12 cellular contexts compared by ENCODE assay signal in the genomic region with DNA sequence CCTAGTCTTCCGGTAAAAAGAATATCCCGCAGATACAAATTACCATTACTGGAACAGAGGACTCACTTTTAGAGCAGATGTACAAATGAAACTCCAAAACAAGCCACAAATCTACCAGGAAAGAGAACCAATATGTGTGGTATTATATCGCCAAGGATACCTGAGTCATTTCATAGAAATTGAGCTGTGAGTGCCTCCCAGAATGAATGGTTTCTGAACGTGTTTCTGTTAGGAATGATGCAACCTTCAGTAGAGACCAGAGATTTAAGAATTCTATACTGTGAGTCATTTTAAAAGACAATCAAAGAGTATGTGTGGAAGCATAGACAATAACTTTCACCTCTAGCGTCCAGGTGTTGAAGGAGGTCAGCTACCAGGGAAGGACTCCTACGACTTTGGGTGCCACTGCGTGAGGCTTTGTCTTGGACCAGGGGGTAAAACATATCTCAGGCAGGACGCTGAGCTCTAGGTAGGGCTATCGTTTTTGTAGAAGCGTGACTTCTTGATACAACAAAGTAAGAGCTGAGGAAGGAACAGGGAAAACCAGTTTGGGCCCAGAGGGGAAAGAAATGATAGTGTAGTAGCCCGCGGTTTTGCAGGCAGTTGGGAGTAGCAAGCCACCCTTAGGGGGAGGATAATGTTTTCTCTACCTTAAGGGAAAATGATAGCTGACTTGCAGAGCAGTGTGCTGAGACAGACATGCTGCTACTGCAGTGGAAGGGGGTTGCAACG.
DNase-seq lines count a peak whose midpoint lies in the region; ATAC-seq and TF ChIP-seq lines count a peak whose summit lies in the region.
"Had no signal": no experiment of that assay in that cellular context is flagged by ENCODE, and none has a peak within 500 bp of the region (broad histone marks: within the 10 kb centered on the region; RNA-seq: fewer than 3 reads in every experiment).

No MANE protein-coding gene starts in this region.

- DNase-seq in GM23338 (ENCODE audit: low spot score) = peak; percentile 12
- peak; percentile 95 for DNase-seq in epithelial cell of esophagus (ENCODE audit: low read depth)
- DNase-seq in stimulated activated effector memory CD8-positive, alpha-beta T cell treated with anti-CD3 and anti-CD28 coated beads, Interleukin-12 subunit alpha, Interleukin-12 subunit beta, amount 100 ng/mL, for 72 hours (ENCODE audit: low spot score in 2 of 2) = no peak
- no peak for DNase-seq in activated gamma-delta T cell treated with Interleukin-2 at 50 U/mL for 16 hours
- no peak for DNase-seq in amygdala (lab: John Stamatoyannopoulos, UW)
- no peak for DNase-seq in DMS53 treated with DMSO at 0.1 percent for 48 hours (lab: John Stamatoyannopoulos, UW; ENCODE audit: unreplicated experiment)
- DNase-seq: activated naive CD8-positive, alpha-beta T cell treated with anti-CD3 and anti-CD28 coated beads, Interleukin-2, amount 10 ng/mL, durations not matched to agents 7 days and 5 days; GF-D8; midbrain; NCI-H2227 treated with DMSO at 0.1 percent for 48 hours; small intestine had no signal

- no peaks in the 10 kb centered on the region for H3F3A ChIP-seq in GM23338 (replicated peaks; ENCODE audit: low read depth)

- H3K79me2 ChIP-seq in GM23338 (replicated peaks; ENCODE audit: insufficient read depth) = no peaks in the 10 kb centered on the region

- peak overlapping the region; percentile 15; the same call in 1 of the 2 replicates for H2AFZ ChIP-seq in GM23338

- H3K27ac ChIP-seq in GM23338 (ENCODE audit: low read depth) = no peak overlapping the region

- no peak overlapping the region for H3K4me3 ChIP-seq in GM23338
- H3K4me3 ChIP-seq in epithelial cell of esophagus (ENCODE audit: low read length) = peak overlapping the region; percentile 16

- no peak; the same call in 1 of the 2 replicates for TF ChIP-seq RAD21 in Ishikawa (IDR thresholded peaks at IDR 0.05; ENCODE audit: low read depth)

- no peaks in the 10 kb centered on the region for H3K36me3 ChIP-seq in GM23338 (ENCODE audit: insufficient read depth)

- no peaks in the 10 kb centered on the region for H3K27me3 ChIP-seq in GM23338 (ENCODE audit: insufficient read depth)

- TF ChIP-seq EP300 in Ishikawa (IDR thresholded peaks at IDR 0.05; ENCODE audit: borderline replicate concordance) = no peak

- H3K4me3 Mint-ChIP-seq in GM23338 = no peak overlapping the region
- H3K4me3 Mint-ChIP-seq in stimulated activated effector memory CD8-positive, alpha-beta T cell treated with anti-CD3 and anti-CD28 coated beads, Interleukin-12 subunit alpha, Interleukin-12 subunit beta, amount 100 ng/mL, for 72 hours = no peak overlapping the region
- H3K4me3 Mint-ChIP-seq: activated naive CD8-positive, alpha-beta T cell treated with anti-CD3 and anti-CD28 coated beads, Interleukin-2, amount 10 ng/mL, durations not matched to agents 7 days and 5 days had no signal

- no peaks in the 10 kb centered on the region for H3K9me3 Mint-ChIP-seq in GM23338
- H3K9me3 Mint-ChIP-seq in stimulated activated effector memory CD8-positive, alpha-beta T cell treated with anti-CD3 and anti-CD28 coated beads, Interleukin-12 subunit alpha, Interleukin-12 subunit beta, amount 100 ng/mL, for 72 hours = no peaks in the 10 kb centered on the region

- H3K27me3 Mint-ChIP-seq in GM23338 (ENCODE audit: insufficient read depth, low read depth, poor library complexity) = no peaks in the 10 kb centered on the region
- H3K27me3 Mint-ChIP-seq: activated naive CD8-positive, alpha-beta T cell treated with anti-CD3 and anti-CD28 coated beads, Interleukin-2, amount 10 ng/mL, durations not matched to agents 7 days and 5 days had no signal

- ATAC-seq in GM23338 = no peak; the same call in 1 of the 3 replicates
- peak; percentile 88 for ATAC-seq in stimulated activated effector memory CD8-positive, alpha-beta T cell treated with anti-CD3 and anti-CD28 coated beads, Interleukin-12 subunit alpha, Interleukin-12 subunit beta, amount 100 ng/mL, for 72 hours

- H3K4me1 ChIP-seq in GM23338 (ENCODE audit: insufficient read depth) = no peaks in the 10 kb centered on the region

- no peak overlapping the region for H3K27ac Mint-ChIP-seq in GM23338
- H3K27ac Mint-ChIP-seq in stimulated activated effector memory CD8-positive, alpha-beta T cell treated with anti-CD3 and anti-CD28 coated beads, Interleukin-12 subunit alpha, Interleukin-12 subunit beta, amount 100 ng/mL, for 72 hours = no peak overlapping the region
- H3K27ac Mint-ChIP-seq: activated naive CD8-positive, alpha-beta T cell treated with anti-CD3 and anti-CD28 coated beads, Interleukin-2, amount 10 ng/mL, durations not matched to agents 7 days and 5 days had no signal

- H3K4me2 ChIP-seq in GM23338 = no peak overlapping the region

- TF ChIP-seq CTCF in GM23338 (conservative IDR thresholded peaks at IDR 0.05; ENCODE audit: low read depth in 2 of 2) (no peak), epithelial cell of esophagus (IDR thresholded peaks at IDR 0.05; ENCODE audit: insufficient read depth, low read depth, low read length, missing control alignments) (no peak)

- H3K36me3 Mint-ChIP-seq in GM23338 (ENCODE audit: low read depth) = no peaks in the 10 kb centered on the region
- H3K36me3 Mint-ChIP-seq in stimulated activated effector memory CD8-positive, alpha-beta T cell treated with anti-CD3 and anti-CD28 coated beads, Interleukin-12 subunit alpha, Interleukin-12 subunit beta, amount 100 ng/mL, for 72 hours = no peaks in the 10 kb centered on the region
- H3K36me3 Mint-ChIP-seq: activated naive CD8-positive, alpha-beta T cell treated with anti-CD3 and anti-CD28 coated beads, Interleukin-2, amount 10 ng/mL, durations not matched to agents 7 days and 5 days had no signal

- no peaks in the 10 kb centered on the region for H4K20me1 ChIP-seq in GM23338 (replicated peaks; ENCODE audit: insufficient read depth)

- no peaks in the 10 kb centered on the region for H3K9me2 ChIP-seq in GM23338 (ENCODE audit: insufficient read depth)

- H3K4me1 Mint-ChIP-seq in GM23338 = peaks cover 11% of the 10 kb centered on the region
- H3K4me1 Mint-ChIP-seq in stimulated activated effector memory CD8-positive, alpha-beta T cell treated with anti-CD3 and anti-CD28 coated beads, Interleukin-12 subunit alpha, Interleukin-12 subunit beta, amount 100 ng/mL, for 72 hours = peaks cover 10% of the 10 kb centered on the region
- H3K4me1 Mint-ChIP-seq: activated naive CD8-positive, alpha-beta T cell treated with anti-CD3 and anti-CD28 coated beads, Interleukin-2, amount 10 ng/mL, durations not matched to agents 7 days and 5 days had no signal

TF ChIP-seq in GM23338, 12 proteins besides CTCF, POLR2A, EP300 and RAD21 (continues in another document):
- TF ChIP-seq STAT1 (IDR thresholded peaks at IDR 0.05; ENCODE audit: unreplicated experiment) (no peak), POLR2AphosphoS5 (IDR thresholded peaks at IDR 0.05; ENCODE audit: low read depth) (no peak)

TF ChIP-seq in Ishikawa, 13 proteins besides CTCF, POLR2A, EP300 and RAD21:
- 0 out of 2 replicates have a peak, but pooled peaks have one; percentile 9 for TF ChIP-seq TCF12 (IDR thresholded peaks at IDR 0.05; ENCODE audit: low read depth)
- no peak for TF ChIP-seq YY1 (IDR thresholded peaks at IDR 0.05; ENCODE audit: low read depth)
- TF ChIP-seq CREB1 (IDR thresholded peaks at IDR 0.05; ENCODE audit: low read depth) = no peak
- peak; percentile 60 for TF ChIP-seq CEBPB (IDR thresholded peaks at IDR 0.05)
- TF ChIP-seq FOXM1 (IDR thresholded peaks at IDR 0.05; ENCODE audit: borderline replicate concordance, low read depth) = no peak
- TF ChIP-seq EGR1 (IDR thresholded peaks at IDR 0.05) = no peak
- TF ChIP-seq, protein P1, sequence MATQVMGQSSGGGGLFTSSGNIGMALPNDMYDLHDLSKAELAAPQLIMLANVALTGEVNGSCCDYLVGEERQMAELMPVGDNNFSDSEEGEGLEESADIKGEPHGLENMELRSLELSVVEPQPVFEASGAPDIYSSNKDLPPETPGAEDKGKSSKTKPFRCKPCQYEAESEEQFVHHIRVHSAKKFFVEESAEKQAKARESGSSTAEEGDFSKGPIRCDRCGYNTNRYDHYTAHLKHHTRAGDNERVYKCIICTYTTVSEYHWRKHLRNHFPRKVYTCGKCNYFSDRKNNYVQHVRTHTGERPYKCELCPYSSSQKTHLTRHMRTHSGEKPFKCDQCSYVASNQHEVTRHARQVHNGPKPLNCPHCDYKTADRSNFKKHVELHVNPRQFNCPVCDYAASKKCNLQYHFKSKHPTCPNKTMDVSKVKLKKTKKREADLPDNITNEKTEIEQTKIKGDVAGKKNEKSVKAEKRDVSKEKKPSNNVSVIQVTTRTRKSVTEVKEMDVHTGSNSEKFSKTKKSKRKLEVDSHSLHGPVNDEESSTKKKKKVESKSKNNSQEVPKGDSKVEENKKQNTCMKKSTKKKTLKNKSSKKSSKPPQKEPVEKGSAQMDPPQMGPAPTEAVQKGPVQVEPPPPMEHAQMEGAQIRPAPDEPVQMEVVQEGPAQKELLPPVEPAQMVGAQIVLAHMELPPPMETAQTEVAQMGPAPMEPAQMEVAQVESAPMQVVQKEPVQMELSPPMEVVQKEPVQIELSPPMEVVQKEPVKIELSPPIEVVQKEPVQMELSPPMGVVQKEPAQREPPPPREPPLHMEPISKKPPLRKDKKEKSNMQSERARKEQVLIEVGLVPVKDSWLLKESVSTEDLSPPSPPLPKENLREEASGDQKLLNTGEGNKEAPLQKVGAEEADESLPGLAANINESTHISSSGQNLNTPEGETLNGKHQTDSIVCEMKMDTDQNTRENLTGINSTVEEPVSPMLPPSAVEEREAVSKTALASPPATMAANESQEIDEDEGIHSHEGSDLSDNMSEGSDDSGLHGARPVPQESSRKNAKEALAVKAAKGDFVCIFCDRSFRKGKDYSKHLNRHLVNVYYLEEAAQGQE (IDR thresholded peaks at IDR 0.05; ENCODE audit: low read depth) = no peak
- TF ChIP-seq ZBTB7A (IDR thresholded peaks at IDR 0.05; ENCODE audit: low read depth) = no peak

Comparison
In these comparisons a context has a peak if more than half of its experiments do, and no peak if none do; other contexts are left out.
1. DNase-seq: peak in GM23338 (single experiment) and epithelial cell of esophagus (single experiment); none in stimulated activated effector memory CD8-positive, alpha-beta T cell treated with anti-CD3 and anti-CD28 coated beads, Interleukin-12 subunit alpha, Interleukin-12 subunit beta, amount 100 ng/mL, for 72 hours (0 of 2), activated gamma-delta T cell treated with Interleukin-2 at 50 U/mL for 16 hours (single experiment), amygdala (0 of 56) and DMS53 treated with DMSO at 0.1 percent for 48 hours (single experiment).